Comparison of ENCODE assay signal across 8 cellular contexts in the genomic region with DNA sequence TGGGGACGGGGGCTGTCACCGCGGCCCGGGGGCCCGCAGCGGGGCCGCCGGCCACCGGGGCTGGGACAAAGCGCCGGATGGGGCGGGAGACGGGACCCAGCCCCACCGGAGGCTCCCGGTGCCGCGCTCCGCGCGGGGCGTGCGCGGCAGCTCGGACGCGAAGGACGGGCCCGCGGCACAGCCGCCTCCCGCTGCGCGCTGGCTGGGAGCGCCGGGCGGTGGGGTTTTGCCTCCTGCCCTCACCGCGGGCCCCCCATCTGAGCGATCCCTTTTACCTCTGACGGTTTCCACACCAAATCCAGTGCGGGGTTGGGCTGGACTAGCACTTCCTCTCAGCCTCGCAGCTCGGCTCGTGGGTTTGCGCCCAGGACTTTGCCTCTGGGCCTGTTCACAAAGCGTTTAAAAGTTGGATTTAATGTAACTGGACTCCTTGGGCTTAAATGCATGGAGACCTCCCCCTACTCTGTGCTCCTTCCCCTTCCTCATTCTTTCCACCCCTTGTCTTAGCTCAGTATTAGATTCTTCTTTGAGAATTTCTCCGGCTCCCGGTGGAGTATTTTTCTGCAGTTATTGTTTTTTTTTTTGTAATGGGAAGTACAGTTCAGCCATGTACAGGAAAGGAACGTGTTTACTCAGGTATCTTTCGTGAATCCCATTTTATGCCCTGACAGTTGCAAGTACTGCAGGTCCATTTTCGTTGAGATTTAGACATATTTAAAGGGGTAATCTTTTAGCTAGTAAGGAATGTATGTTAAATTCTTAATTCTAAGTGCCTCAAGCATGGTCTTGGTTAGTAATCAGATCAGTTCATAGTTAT. TPM values are rescaled to one million over a fixed set of nuclear protein-coding genes. Genes with fewer than 3 reads are reported as not detected.
DNase-seq lines count a peak whose midpoint lies in the region; ATAC-seq lines count a peak whose summit lies in the region.

No MANE protein-coding gene starts in this region.

- H3K9ac ChIP-seq in mucosa of rectum (ENCODE audit: low read depth in 1 of 2, low read length in 2 of 2), result peak overlapping the region; percentile 71 to 85

- POLR2A ChIA-PET in activated CD8-positive, alpha-beta T cell treated with anti-CD3 and anti-CD28 coated beads, Interleukin-2, amount 10 ng/mL, durations not matched to agents 7 days and 5 days (lab: Charles Lee), result no interaction called here

- 1 to 2% methylated on average over 34 to 51 of the region's 51 CpGs for WGBS in esophagus, 2 donors

- no peaks in the 10 kb centered on the region for H3K9me3 Mint-ChIP-seq in activated CD8-positive, alpha-beta T cell treated with anti-CD3 and anti-CD28 coated beads, Interleukin-2, amount 10 ng/mL, durations not matched to agents 7 days and 5 days (ENCODE audit: insufficient read depth)

- no peaks in the 10 kb centered on the region for H3K36me3 ChIP-seq in esophagus (ENCODE audit: control insufficient read depth in 2 of 2, insufficient read depth in 2 of 2, low read length in 1 of 2)
- H3K36me3 ChIP-seq in mucosa of rectum (ENCODE audit: control insufficient read depth in 2 of 2, insufficient read depth in 2 of 2, low read length in 2 of 2), result no peaks in the 10 kb centered on the region

- H3K27ac Mint-ChIP-seq in activated CD8-positive, alpha-beta T cell treated with anti-CD3 and anti-CD28 coated beads, Interleukin-2, amount 10 ng/mL, durations not matched to agents 7 days and 5 days, result no peak overlapping the region

- CTCF ChIA-PET in activated CD8-positive, alpha-beta T cell treated with anti-CD3 and anti-CD28 coated beads, Interleukin-2, amount 10 ng/mL, durations not matched to agents 7 days and 5 days (lab: Charles Lee), result interaction anchor here (1.0 to 2.1 kb wide), 5 partner anchors 43 to 494 kb away, joined by 3 to 6 read pairs (median 4); no protein-coding TSS in a partner anchor

- no peaks in the 10 kb centered on the region for H3K27me3 ChIP-seq in esophagus (ENCODE audit: control insufficient read depth in 1 of 2, insufficient read depth in 2 of 2, low read length in 2 of 2)
- H3K27me3 ChIP-seq in mucosa of rectum (ENCODE audit: control insufficient read depth in 2 of 2, insufficient read depth in 2 of 2, low read length in 2 of 2), result no peaks in the 10 kb centered on the region

- ATAC-seq in GM18858 (IDR thresholded peaks at IDR 0.05; ENCODE audit: unreplicated experiment), result peak; percentile 22
- peak; percentile 33 for ATAC-seq in HG03066 (IDR thresholded peaks at IDR 0.05; ENCODE audit: low read depth, unreplicated experiment)
- peak; percentile 46 for ATAC-seq in activated CD8-positive, alpha-beta T cell treated with anti-CD3 and anti-CD28 coated beads, Interleukin-2, amount 10 ng/mL, durations not matched to agents 7 days and 5 days

- H3K4me1 Mint-ChIP-seq in activated CD8-positive, alpha-beta T cell treated with anti-CD3 and anti-CD28 coated beads, Interleukin-2, amount 10 ng/mL, durations not matched to agents 7 days and 5 days (ENCODE audit: low read depth), result peaks cover 16% of the 10 kb centered on the region

- DNase-seq in AG20443 (ENCODE audit: low spot score) (peak; percentile 74), NCI-H460 (ENCODE audit: extremely low read depth, low read depth) (peak; percentile 28)
- DNase-seq in activated CD8-positive, alpha-beta T cell treated with anti-CD3 and anti-CD28 coated beads, Interleukin-2, amount 10 ng/mL, durations not matched to agents 7 days and 5 days, result peak; percentile 41

- no peaks in the 10 kb centered on the region for H3K36me3 Mint-ChIP-seq in activated CD8-positive, alpha-beta T cell treated with anti-CD3 and anti-CD28 coated beads, Interleukin-2, amount 10 ng/mL, durations not matched to agents 7 days and 5 days (ENCODE audit: low read depth)

- peak overlapping the region; percentile 78 to 79 for H3K4me3 ChIP-seq in esophagus (ENCODE audit: low read depth in 1 of 2, low read length in 2 of 2)
- peak overlapping the region; percentile 74 to 82 for H3K4me3 ChIP-seq in mucosa of rectum (ENCODE audit: low read length in 2 of 2)

- H3K4me3 Mint-ChIP-seq in activated CD8-positive, alpha-beta T cell treated with anti-CD3 and anti-CD28 coated beads, Interleukin-2, amount 10 ng/mL, durations not matched to agents 7 days and 5 days, result peak overlapping the region; percentile 68

- H3K9me3 ChIP-seq in esophagus (ENCODE audit: control insufficient read depth in 2 of 2, insufficient read depth in 1 of 2, low read depth in 1 of 2, low read length in 1 of 2) (no peaks in the 10 kb centered on the region), mucosa of rectum (ENCODE audit: control insufficient read depth in 2 of 2, low read length in 2 of 2) (no peaks in the 10 kb centered on the region)

- H3K4me1 ChIP-seq in esophagus (ENCODE audit: control insufficient read depth in 2 of 2, insufficient read depth in 2 of 2, low read length in 1 of 2) (peaks cover 0 to 2% of the 10 kb centered on the region in 2 donors), mucosa of rectum (ENCODE audit: control insufficient read depth in 2 of 2, insufficient read depth in 2 of 2, low read length in 2 of 2) (peaks cover 8 to 25% of the 10 kb centered on the region in 2 donors)

- H3K27ac ChIP-seq in esophagus (ENCODE audit: low read depth in 2 of 2, low read length in 1 of 2), result peak overlapping the region; percentile 97 to 99
- peak overlapping the region; percentile 91 to 97 for H3K27ac ChIP-seq in mucosa of rectum (ENCODE audit: low read depth in 2 of 2, low read length in 2 of 2)
- peak overlapping the region; percentile 89 for H3K27ac ChIP-seq in temporal lobe (ENCODE audit: low read depth, low read length)

- peaks cover 50% of the 10 kb centered on the region for H3K27me3 Mint-ChIP-seq in activated CD8-positive, alpha-beta T cell treated with anti-CD3 and anti-CD28 coated beads, Interleukin-2, amount 10 ng/mL, durations not matched to agents 7 days and 5 days (ENCODE audit: low read depth)

RNA-seq across cellular contexts. Expression of a gene that starts 0.7 kb away (rescaled TPM):
- 17.7 and 17.9 TPM in 2 replicates for total RNA-seq in NCI-H460 (2014; rRNA removed; shearing (Covaris generic))
- polyA plus RNA-seq in NCI-H460 (2014; cell fraction: nucleus; rRNA removed), result 10.1 and 16.0 TPM in 2 replicates
- under 1 TPM; 0.34 to 0.47 TPM for total RNA-seq in activated CD8-positive, alpha-beta T cell treated with anti-CD3 and anti-CD28 coated beads, Interleukin-2, amount 10 ng/mL, durations not matched to agents 7 days and 5 days
- polyA plus RNA-seq in esophagus, result 10 to 100 TPM; 20.5 to 33.7 TPM
- 47.5 TPM for total RNA-seq in temporal lobe

Comparison
In these comparisons a context has a peak if more than half of its experiments do, and no peak if none do; other contexts are left out.
1. Peak in every context shown above with its lines: DNase-seq, ATAC-seq, H3K4me3 ChIP-seq and H3K27ac ChIP-seq.
2. RNA of a gene that starts 0.7 kb away (total RNA-seq): 47.5 TPM in temporal lobe (single experiment) and 17.7 to 17.9 TPM in NCI-H460; 0.34 to 0.47 TPM in activated CD8-positive, alpha-beta T cell treated with anti-CD3 and anti-CD28 coated beads, Interleukin-2, amount 10 ng/mL, durations not matched to agents 7 days and 5 days; every median in the first group is over 10 times any median in the second.